Comparison of ENCODE assay signal across 1 cellular context in genomic region chr22:17036842-17037711, GRCh38.
TF ChIP-seq lines count a peak whose summit lies in the region.
"Not testable (repeated sequence)": the region's sequence is repeated elsewhere in the genome, so short reads cannot be mapped to it uniquely, and the experiment has no call there.

No MANE protein-coding gene starts in this region.

TF ChIP-seq in K562, 482 proteins besides CTCF, POLR2A, EP300 and RAD21 (continued from another document and continues in another):
- TF ChIP-seq, protein P1, sequence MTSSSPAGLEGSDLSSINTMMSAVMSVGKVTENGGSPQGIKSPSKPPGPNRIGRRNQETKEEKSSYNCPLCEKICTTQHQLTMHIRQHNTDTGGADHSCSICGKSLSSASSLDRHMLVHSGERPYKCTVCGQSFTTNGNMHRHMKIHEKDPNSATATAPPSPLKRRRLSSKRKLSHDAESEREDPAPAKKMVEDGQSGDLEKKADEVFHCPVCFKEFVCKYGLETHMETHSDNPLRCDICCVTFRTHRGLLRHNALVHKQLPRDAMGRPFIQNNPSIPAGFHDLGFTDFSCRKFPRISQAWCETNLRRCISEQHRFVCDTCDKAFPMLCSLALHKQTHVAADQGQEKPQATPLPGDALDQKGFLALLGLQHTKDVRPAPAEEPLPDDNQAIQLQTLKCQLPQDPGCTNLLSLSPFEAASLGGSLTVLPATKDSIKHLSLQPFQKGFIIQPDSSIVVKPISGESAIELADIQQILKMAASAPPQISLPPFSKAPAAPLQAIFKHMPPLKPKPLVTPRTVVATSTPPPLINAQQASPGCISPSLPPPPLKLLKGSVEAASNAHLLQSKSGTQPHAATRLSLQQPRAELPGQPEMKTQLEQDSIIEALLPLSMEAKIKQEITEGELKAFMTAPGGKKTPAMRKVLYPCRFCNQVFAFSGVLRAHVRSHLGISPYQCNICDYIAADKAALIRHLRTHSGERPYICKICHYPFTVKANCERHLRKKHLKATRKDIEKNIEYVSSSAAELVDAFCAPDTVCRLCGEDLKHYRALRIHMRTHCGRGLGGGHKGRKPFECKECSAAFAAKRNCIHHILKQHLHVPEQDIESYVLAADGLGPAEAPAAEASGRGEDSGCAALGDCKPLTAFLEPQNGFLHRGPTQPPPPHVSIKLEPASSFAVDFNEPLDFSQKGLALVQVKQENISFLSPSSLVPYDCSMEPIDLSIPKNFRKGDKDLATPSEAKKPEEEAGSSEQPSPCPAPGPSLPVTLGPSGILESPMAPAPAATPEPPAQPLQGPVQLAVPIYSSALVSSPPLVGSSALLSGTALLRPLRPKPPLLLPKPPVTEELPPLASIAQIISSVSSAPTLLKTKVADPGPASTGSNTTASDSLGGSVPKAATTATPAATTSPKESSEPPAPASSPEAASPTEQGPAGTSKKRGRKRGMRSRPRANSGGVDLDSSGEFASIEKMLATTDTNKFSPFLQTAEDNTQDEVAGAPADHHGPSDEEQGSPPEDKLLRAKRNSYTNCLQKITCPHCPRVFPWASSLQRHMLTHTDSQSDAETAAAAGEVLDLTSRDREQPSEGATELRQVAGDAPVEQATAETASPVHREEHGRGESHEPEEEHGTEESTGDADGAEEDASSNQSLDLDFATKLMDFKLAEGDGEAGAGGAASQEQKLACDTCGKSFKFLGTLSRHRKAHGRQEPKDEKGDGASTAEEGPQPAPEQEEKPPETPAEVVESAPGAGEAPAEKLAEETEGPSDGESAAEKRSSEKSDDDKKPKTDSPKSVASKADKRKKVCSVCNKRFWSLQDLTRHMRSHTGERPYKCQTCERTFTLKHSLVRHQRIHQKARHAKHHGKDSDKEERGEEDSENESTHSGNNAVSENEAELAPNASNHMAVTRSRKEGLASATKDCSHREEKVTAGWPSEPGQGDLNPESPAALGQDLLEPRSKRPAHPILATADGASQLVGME (CRISPR knock-in tag; IDR thresholded peaks at IDR 0.05) = peak; percentile 26; the same call in 1 of the 2 replicates
- peak; percentile 74 for TF ChIP-seq POLR2G (IDR thresholded peaks at IDR 0.05; ENCODE audit: low read depth, low read length)
- peak; percentile 91 for TF ChIP-seq MGA (IDR thresholded peaks at IDR 0.05)
- 0 out of 2 replicates have a peak, but pooled peaks have one; percentile 48 for TF ChIP-seq KDM2B (CRISPR knock-in tag; IDR thresholded peaks at IDR 0.05)
- TF ChIP-seq ATF1 (CRISPR knock-in tag; IDR thresholded peaks at IDR 0.05) = not testable (repeated sequence)
- peak; percentile 31; the same call in 1 of the 2 replicates for TF ChIP-seq ATF1 (tag; IDR thresholded peaks at IDR 0.05)
- TF ChIP-seq RBBP5 (IDR thresholded peaks at IDR 0.05; ENCODE audit: borderline replicate concordance, insufficient read depth, low read length, poor library complexity, severe bottlenecking) = peak; percentile 37
- TF ChIP-seq NRF1 (conservative IDR thresholded peaks at IDR 0.05 in 1 of 2, IDR thresholded peaks at IDR 0.05 in 1 of 2) = peak; percentile 18 to 32; a peak in 1 of 4 replicates
- TF ChIP-seq RBFOX2 (IDR thresholded peaks at IDR 0.05; ENCODE audit: low read depth, low read length) = peak; percentile 76
- peak; percentile 71; the same call in 1 of the 2 replicates for TF ChIP-seq NCOA6 (IDR thresholded peaks at IDR 0.05)
- 0 out of 4 replicates have a peak, but pooled peaks of 1 of the 2 experiments have one; percentile 65 for TF ChIP-seq MAZ (CRISPR knock-in tag; conservative IDR thresholded peaks at IDR 0.05 in 1 of 2, IDR thresholded peaks at IDR 0.05 in 1 of 2)
- TF ChIP-seq SMAD4 (CRISPR knock-in tag; conservative IDR thresholded peaks at IDR 0.05) = peak; percentile 64; the same call in 1 of the 2 replicates
- peak; percentile 31 for TF ChIP-seq TAF1 (IDR thresholded peaks at IDR 0.05; ENCODE audit: control insufficient read depth, extremely low read depth, insufficient read depth, low read length, severe bottlenecking)
- peak; percentile 3 for TF ChIP-seq NFYB (IDR thresholded peaks at IDR 0.05; ENCODE audit: extremely low read depth, insufficient read length)
- 0 out of 2 replicates have a peak, but pooled peaks have one; percentile 11 for TF ChIP-seq REST (CRISPR knock-in tag; IDR thresholded peaks at IDR 0.05; ENCODE audit: low read depth)
- peak; percentile 48 for TF ChIP-seq CXXC5 (CRISPR knock-in tag; IDR thresholded peaks at IDR 0.05)
- TF ChIP-seq ERF (CRISPR knock-in tag; IDR thresholded peaks at IDR 0.05) = 0 out of 2 replicates have a peak, but pooled peaks have one; percentile 54
- TF ChIP-seq E2F3 (CRISPR knock-in tag; IDR thresholded peaks at IDR 0.05) = peak; percentile 71; the same call in 1 of the 2 replicates
- TF ChIP-seq, protein P2, sequence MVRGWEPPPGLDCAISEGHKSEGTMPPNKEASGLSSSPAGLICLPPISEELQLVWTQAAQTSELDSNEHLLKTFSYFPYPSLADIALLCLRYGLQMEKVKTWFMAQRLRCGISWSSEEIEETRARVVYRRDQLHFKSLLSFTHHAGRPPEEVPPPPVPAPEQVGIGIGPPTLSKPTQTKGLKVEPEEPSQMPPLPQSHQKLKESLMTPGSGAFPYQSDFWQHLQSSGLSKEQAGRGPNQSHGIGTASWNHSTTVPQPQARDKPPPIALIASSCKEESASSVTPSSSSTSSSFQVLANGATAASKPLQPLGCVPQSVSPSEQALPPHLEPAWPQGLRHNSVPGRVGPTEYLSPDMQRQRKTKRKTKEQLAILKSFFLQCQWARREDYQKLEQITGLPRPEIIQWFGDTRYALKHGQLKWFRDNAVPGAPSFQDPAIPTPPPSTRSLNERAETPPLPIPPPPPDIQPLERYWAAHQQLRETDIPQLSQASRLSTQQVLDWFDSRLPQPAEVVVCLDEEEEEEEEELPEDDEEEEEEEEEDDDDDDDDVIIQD (CRISPR knock-in tag; IDR thresholded peaks at IDR 0.05) = 0 out of 2 replicates have a peak, but pooled peaks have one; percentile 57
- peak; percentile 47 for TF ChIP-seq NFIC (IDR thresholded peaks at IDR 0.05)
- TF ChIP-seq ZFX (CRISPR knock-in tag; IDR thresholded peaks at IDR 0.05) = peak; percentile 89
- TF ChIP-seq PHF8 (IDR thresholded peaks at IDR 0.05; ENCODE audit: borderline replicate concordance, low read length) = peak; percentile 43
- TF ChIP-seq NFRKB (IDR thresholded peaks at IDR 0.05; ENCODE audit: low read depth) = 0 out of 2 replicates have a peak, but pooled peaks have one; percentile 34
- 0 out of 2 replicates have a peak, but pooled peaks have one; percentile 16 for TF ChIP-seq ZNF79 (CRISPR knock-in tag; IDR thresholded peaks at IDR 0.05; ENCODE audit: low read depth)
